Comparison of ENCODE assay signal across 13 cellular contexts in the genomic region with DNA sequence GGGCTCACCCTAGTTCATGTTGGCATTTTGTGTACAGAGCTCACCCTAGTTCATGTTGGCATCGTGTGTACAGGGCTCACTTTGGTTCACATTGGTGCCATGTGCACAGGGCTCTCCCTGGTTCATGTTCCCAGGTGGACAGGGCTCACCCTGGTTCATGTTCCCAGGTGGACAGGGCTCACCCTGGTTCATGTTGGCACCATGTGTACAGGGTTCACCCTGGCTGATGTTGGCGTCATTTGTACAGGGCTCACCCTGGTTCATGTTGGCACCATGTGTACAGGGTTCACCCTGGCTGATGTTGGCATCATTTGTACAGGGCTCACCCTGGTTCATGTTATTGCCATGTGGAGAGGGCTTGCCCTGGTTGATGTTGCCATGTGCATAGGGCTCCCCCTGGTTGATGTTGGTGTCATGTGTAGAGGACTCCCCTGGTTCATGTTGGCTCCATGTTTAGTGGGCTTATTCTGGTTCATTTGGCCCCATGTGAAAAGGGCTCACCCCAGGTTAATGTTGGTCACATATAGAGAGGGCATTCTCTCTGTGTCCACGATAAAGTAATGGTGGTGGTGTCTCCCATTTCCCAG. TPM values are rescaled to one million over a fixed set of nuclear protein-coding genes. Genes with fewer than 3 reads are reported as not detected.
DNase-seq lines count a peak whose midpoint lies in the region; ATAC-seq and TF ChIP-seq lines count a peak whose summit lies in the region.
"Had no signal": no experiment of that assay in that cellular context is flagged by ENCODE, and none has a peak within 500 bp of the region (broad histone marks: within the 10 kb centered on the region; RNA-seq: fewer than 3 reads in every experiment).

No MANE protein-coding gene starts in this region.

- DNase-seq in stimulated activated naive CD8-positive, alpha-beta T cell treated with anti-CD3 and anti-CD28 coated beads, Interleukin-15, amount 100 ng/mL, for 72 hours, result peak in 1 of 2 donors; percentile 18
- no peak for DNase-seq in stimulated activated naive CD8-positive, alpha-beta T cell treated with anti-CD3 and anti-CD28 coated beads, Interleukin-15, Interleukin-2, amounts not matched to agents 100 U/mL and 50 U/mL, for 24 hours
- DNase-seq in left ventricle myocardium superior (no peak), mesothelial cell of epicardium (ENCODE audit: low spot score in 2 of 2, unreplicated experiment in 2 of 2) (no peak), cerebellum (ENCODE audit: low spot score) (no peak), pons (ENCODE audit: low spot score) (no peak), NCI-H1048 (lab: John Stamatoyannopoulos, UW) (no peak)
- DNase-seq: NCI-H2081 treated with DMSO at 0.1 percent for 48 hours had no signal

- H3K9me3 Mint-ChIP-seq in stimulated activated naive CD8-positive, alpha-beta T cell treated with anti-CD3 and anti-CD28 coated beads, Interleukin-15, amount 100 ng/mL, for 72 hours, result no peaks in the 10 kb centered on the region
- no peaks in the 10 kb centered on the region for H3K9me3 Mint-ChIP-seq in mesothelial cell of epicardium
- H3K9me3 Mint-ChIP-seq: CD8-positive, alpha-beta memory T cell; dendritic cell treated with granulocyte-macrophage colony-stimulating factor and Interleukin-4, amounts not matched to agents 40 ng/mL and 50 ng/mL, for 4 days had no signal

- H3K4me3 Mint-ChIP-seq in stimulated activated naive CD8-positive, alpha-beta T cell treated with anti-CD3 and anti-CD28 coated beads, Interleukin-15, amount 100 ng/mL, for 72 hours, result no peak overlapping the region
- H3K4me3 Mint-ChIP-seq in mesothelial cell of epicardium, result no peak overlapping the region
- H3K4me3 Mint-ChIP-seq: CD8-positive, alpha-beta memory T cell; dendritic cell treated with granulocyte-macrophage colony-stimulating factor and Interleukin-4, amounts not matched to agents 40 ng/mL and 50 ng/mL, for 4 days had no signal

- TF ChIP-seq CTCF in VCaP (conservative IDR thresholded peaks at IDR 0.05) (peak; percentile 36), mesothelial cell of epicardium (IDR thresholded peaks at IDR 0.05; ENCODE audit: unreplicated experiment) (no peak)

- H3K36me3 Mint-ChIP-seq in mesothelial cell of epicardium, result no peaks in the 10 kb centered on the region
- H3K36me3 Mint-ChIP-seq: CD8-positive, alpha-beta memory T cell had no signal

- H3K27ac Mint-ChIP-seq in stimulated activated naive CD8-positive, alpha-beta T cell treated with anti-CD3 and anti-CD28 coated beads, Interleukin-15, amount 100 ng/mL, for 72 hours, result no peak overlapping the region
- no peak overlapping the region for H3K27ac Mint-ChIP-seq in mesothelial cell of epicardium
- H3K27ac Mint-ChIP-seq: CD8-positive, alpha-beta memory T cell; dendritic cell treated with granulocyte-macrophage colony-stimulating factor and Interleukin-4, amounts not matched to agents 40 ng/mL and 50 ng/mL, for 4 days had no signal

- no peaks in the 10 kb centered on the region for H3K27me3 Mint-ChIP-seq in stimulated activated naive CD8-positive, alpha-beta T cell treated with anti-CD3 and anti-CD28 coated beads, Interleukin-15, amount 100 ng/mL, for 72 hours
- peaks cover 34% of the 10 kb centered on the region for H3K27me3 Mint-ChIP-seq in mesothelial cell of epicardium (ENCODE audit: low read depth)
- H3K27me3 Mint-ChIP-seq: dendritic cell treated with granulocyte-macrophage colony-stimulating factor and Interleukin-4, amounts not matched to agents 40 ng/mL and 50 ng/mL, for 4 days had no signal

- peak; percentile 59 for ATAC-seq in stimulated activated naive CD8-positive, alpha-beta T cell treated with anti-CD3 and anti-CD28 coated beads, Interleukin-15, amount 100 ng/mL, for 72 hours
- ATAC-seq in stimulated activated naive CD8-positive, alpha-beta T cell treated with anti-CD3 and anti-CD28 coated beads, Interleukin-15, Interleukin-2, amounts not matched to agents 100 U/mL and 50 U/mL, for 24 hours, result no peak
- ATAC-seq in left ventricle myocardium superior, result peak; percentile 34

- H3K4me1 Mint-ChIP-seq in stimulated activated naive CD8-positive, alpha-beta T cell treated with anti-CD3 and anti-CD28 coated beads, Interleukin-15, amount 100 ng/mL, for 72 hours, result no peaks in the 10 kb centered on the region
- H3K4me1 Mint-ChIP-seq in mesothelial cell of epicardium, result peaks cover 16% of the 10 kb centered on the region
- H3K4me1 Mint-ChIP-seq: CD8-positive, alpha-beta memory T cell had no signal

- H3K27ac ChIP-seq in VCaP, result no peak overlapping the region
- H3K27ac ChIP-seq: HL-60, parathyroid adenoma had no signal

- intact Hi-C loops in left ventricle myocardium superior (cut with micrococcal nuclease), result loop anchor here (10.0 kb wide), 1 partner anchor 131 kb away; no protein-coding TSS in a partner anchor

RNA-seq across cellular contexts. Expression of gene NR2C2, which starts 31.7 kb away (rescaled TPM):
- 31.8 TPM for total RNA-seq in left ventricle myocardium superior
- total RNA-seq in mesothelial cell of epicardium, result 70.0 to 74.1 TPM (median 70.1 TPM) in 3 replicates
- total RNA-seq in cerebellum, result 82.2 TPM
